Comparison of ENCODE assay signal across 1 cellular context in genomic region chr12:120215766-120216735, GRCh38.
TF ChIP-seq lines count a peak whose summit lies in the region.

No MANE protein-coding gene starts in this region.

TF ChIP-seq in HepG2, 621 proteins besides CTCF, POLR2A, EP300 and RAD21:
- TF ChIP-seq ZNF18 (CRISPR knock-in tag; IDR thresholded peaks at IDR 0.05; ENCODE audit: insufficient replicate concordance) (no peak), KLF9 (CRISPR knock-in tag; IDR thresholded peaks at IDR 0.05; ENCODE audit: low read depth) (no peak), KLF12 (CRISPR knock-in tag; IDR thresholded peaks at IDR 0.05; ENCODE audit: borderline replicate concordance) (no peak), AKAP8 (CRISPR knock-in tag; IDR thresholded peaks at IDR 0.05) (0 out of 2 replicates have a peak, but pooled peaks have one; percentile 10)
TF ChIP-seq in HepG2: peak in this region for 1.
